Comparison of ENCODE assay signal across 7 cellular contexts in genomic region chr2:111432916-111433315, GRCh38.
DNase-seq lines count a peak whose midpoint lies in the region; ATAC-seq, FAIRE-seq and TF ChIP-seq lines count a peak whose summit lies in the region.
"Not testable (repeated sequence)": the region's sequence is repeated elsewhere in the genome, so short reads cannot be mapped to it uniquely, and the experiment has no call there.

No MANE protein-coding gene starts in this region.

- TF ChIP-seq EP300 in GM12878 (IDR thresholded peaks at IDR 0.05; ENCODE audit: borderline replicate concordance in 1 of 2, control insufficient read depth in 1 of 2, low read depth in 2 of 2, low read length in 2 of 2): not testable (repeated sequence)

- peaks cover 29% of the 10 kb centered on the region for H3K79me2 ChIP-seq in DND-41 (ENCODE audit: insufficient read depth, low read length)
- not testable (repeated sequence) for H3K79me2 ChIP-seq in OCI-LY7 (ENCODE audit: insufficient read depth, low read depth, low read length); GM12878 (ENCODE audit: control insufficient read depth, insufficient read depth, low read length)

- H4K20me1 ChIP-seq in DND-41 (ENCODE audit: insufficient read depth, low read length); OCI-LY7 (ENCODE audit: insufficient read depth, low read length); GM12878 (ENCODE audit: control insufficient read depth, insufficient read depth): not testable (repeated sequence)

- not testable (repeated sequence) for FAIRE-seq in GM12878 (lab: Jason Lieb, UNC)

- not testable (repeated sequence) for H3K36me3 ChIP-seq in DND-41 (ENCODE audit: insufficient read depth, low read length); KOPT-K1 (ENCODE audit: insufficient read depth, low read length); OCI-LY7 (ENCODE audit: insufficient read depth, low read length); GM12878 (ENCODE audit: control insufficient read depth in 2 of 2, insufficient read depth in 2 of 2, low read length in 1 of 2)

- intact Hi-C loops in OCI-LY7 (cut with micrococcal nuclease; ENCODE audit: unreplicated experiment); activated CD8-positive, alpha-beta T cell treated with anti-CD3 and anti-CD28 coated beads for 36 hours (cut with micrococcal nuclease); GM12878 (cut with micrococcal nuclease; ENCODE audit: unreplicated experiment): not testable (repeated sequence)

- not testable (repeated sequence) for DNase-seq in DND-41; OCI-LY7 (ENCODE audit: low spot score); activated CD8-positive, alpha-beta T cell treated with anti-CD3 and anti-CD28 coated beads for 36 hours; GM12878 (ENCODE audit: low read depth, low spot score); stimulated activated effector memory CD8-positive, alpha-beta T cell treated with anti-CD3 and anti-CD28 coated beads, Interleukin-12 subunit alpha, Interleukin-12 subunit beta, amount 100 ng/mL, for 72 hours (ENCODE audit: low spot score in 2 of 2)
- DNase-seq in islet precursor cell: peak; percentile 9

- RAD21 ChIA-PET in GM12878 (lab: Charles Lee; ENCODE audit: unreplicated experiment): not testable (repeated sequence)

- H3K27ac Mint-ChIP-seq in activated CD8-positive, alpha-beta T cell treated with anti-CD3 and anti-CD28 coated beads for 36 hours: peak overlapping the region; percentile 30
- not testable (repeated sequence) for H3K27ac Mint-ChIP-seq in stimulated activated effector memory CD8-positive, alpha-beta T cell treated with anti-CD3 and anti-CD28 coated beads, Interleukin-12 subunit alpha, Interleukin-12 subunit beta, amount 100 ng/mL, for 72 hours

- TF ChIP-seq POLR2A in GM12878 (IDR thresholded peaks at IDR 0.05; ENCODE audit: low read depth, low read length): not testable (repeated sequence)

- not testable (repeated sequence) for TF ChIP-seq CTCF in DND-41 (IDR thresholded peaks at IDR 0.05; ENCODE audit: borderline replicate concordance, extremely low read depth, low read length, poor library complexity, severe bottlenecking); OCI-LY7 (conservative IDR thresholded peaks at IDR 0.05; ENCODE audit: low read length); activated CD8-positive, alpha-beta T cell treated with anti-CD3 and anti-CD28 coated beads for 36 hours (IDR thresholded peaks at IDR 0.05); GM12878 (IDR thresholded peaks at IDR 0.05 in 2 of 3, conservative IDR thresholded peaks at IDR 0.05 in 1 of 3; ENCODE audit: control insufficient read depth in 2 of 3, extremely low read depth in 1 of 3, insufficient read depth in 1 of 3, low read depth in 3 of 3, low read length in 3 of 3)

- CTCF ChIA-PET in OCI-LY7 (lab: Charles Lee; ENCODE audit: unreplicated experiment); activated CD8-positive, alpha-beta T cell treated with anti-CD3 and anti-CD28 coated beads for 36 hours (lab: Charles Lee); GM12878 (lab: Yijun Ruan, JAX): not testable (repeated sequence)

- ATAC-seq in DND-41 (ENCODE audit: insufficient read depth, low read depth) (peak; percentile 25), GM12878 (peak; percentile 11; the same call in 1 of the 3 replicates)
- ATAC-seq in activated CD8-positive, alpha-beta T cell treated with anti-CD3 and anti-CD28 coated beads for 36 hours: peak; percentile 60
- ATAC-seq in stimulated activated effector memory CD8-positive, alpha-beta T cell treated with anti-CD3 and anti-CD28 coated beads, Interleukin-12 subunit alpha, Interleukin-12 subunit beta, amount 100 ng/mL, for 72 hours: peak; percentile 68

- H3K27me3 Mint-ChIP-seq in activated CD8-positive, alpha-beta T cell treated with anti-CD3 and anti-CD28 coated beads for 36 hours: not testable (repeated sequence)

- in situ Hi-C loops in GM12878 (cut with MboI): not testable (repeated sequence)

- H3K4me3 ChIP-seq in DND-41 (ENCODE audit: low read depth in 1 of 2, low read length in 2 of 2); OCI-LY7 (ENCODE audit: low read depth, low read length, poor library complexity, severe bottlenecking); GM12878: not testable (repeated sequence)

- not testable (repeated sequence) for BruUV-seq in OCI-LY7 (replicated peaks; lab: Mats Ljungman, UMichigan); GM12878 (replicated peaks; lab: Mats Ljungman, UMichigan)

- H3K9me2 ChIP-seq in OCI-LY7 (ENCODE audit: insufficient read depth, low read length): not testable (repeated sequence)

- H3K9me3 ChIP-seq in DND-41 (ENCODE audit: insufficient read depth, low read length, severe bottlenecking); KOPT-K1 (ENCODE audit: insufficient read depth, low read length, poor library complexity, severe bottlenecking); OCI-LY7 (ENCODE audit: low read length); GM12878 (replicated peaks; ENCODE audit: control insufficient read depth, insufficient read depth, low read length): not testable (repeated sequence)

- TF ChIP-seq RAD21 in GM12878 (IDR thresholded peaks at IDR 0.05; ENCODE audit: insufficient read depth, low read depth, low read length): not testable (repeated sequence)

- not testable (repeated sequence) for H3K9ac ChIP-seq in DND-41 (ENCODE audit: low read depth, low read length); GM12878 (ENCODE audit: control insufficient read depth, insufficient read depth, low read length)

- POLR2A ChIA-PET in OCI-LY7 (lab: Charles Lee); activated CD8-positive, alpha-beta T cell treated with anti-CD3 and anti-CD28 coated beads for 36 hours (lab: Charles Lee); GM12878 (lab: Charles Lee): not testable (repeated sequence)

- H3K9me3 Mint-ChIP-seq in activated CD8-positive, alpha-beta T cell treated with anti-CD3 and anti-CD28 coated beads for 36 hours; stimulated activated effector memory CD8-positive, alpha-beta T cell treated with anti-CD3 and anti-CD28 coated beads, Interleukin-12 subunit alpha, Interleukin-12 subunit beta, amount 100 ng/mL, for 72 hours: not testable (repeated sequence)

- WGBS in GM12878 (ENCODE audit: insufficient coverage, insufficient replicate concordance, low lambda C conversion rate, missing lambda C conversion rate): 0% methylated on average over 2 of the region's 8 CpGs

- H3K36me3 Mint-ChIP-seq in activated CD8-positive, alpha-beta T cell treated with anti-CD3 and anti-CD28 coated beads for 36 hours (ENCODE audit: low read depth); stimulated activated effector memory CD8-positive, alpha-beta T cell treated with anti-CD3 and anti-CD28 coated beads, Interleukin-12 subunit alpha, Interleukin-12 subunit beta, amount 100 ng/mL, for 72 hours: not testable (repeated sequence)

- peaks cover 30% of the 10 kb centered on the region for H3K4me1 Mint-ChIP-seq in activated CD8-positive, alpha-beta T cell treated with anti-CD3 and anti-CD28 coated beads for 36 hours (ENCODE audit: low read depth)
- H3K4me1 Mint-ChIP-seq in stimulated activated effector memory CD8-positive, alpha-beta T cell treated with anti-CD3 and anti-CD28 coated beads, Interleukin-12 subunit alpha, Interleukin-12 subunit beta, amount 100 ng/mL, for 72 hours: peaks cover 12% of the 10 kb centered on the region

- SMC1A ChIA-PET in GM12878 (lab: Charles Lee; ENCODE audit: uncharacterized antibody, unreplicated experiment): not testable (repeated sequence)

- not testable (repeated sequence) for H3K27ac ChIP-seq in DND-41 (ENCODE audit: low read length); GM12878 (ENCODE audit: control insufficient read depth, insufficient read depth)
- H3K27ac ChIP-seq in KOPT-K1 (ENCODE audit: low read depth, low read length, poor library complexity, severe bottlenecking) (peak overlapping the region; percentile 59), OCI-LY7 (ENCODE audit: low read depth, low read length, poor library complexity, severe bottlenecking) (peak overlapping the region; percentile 83)

- not testable (repeated sequence) for H3K4me3 Mint-ChIP-seq in activated CD8-positive, alpha-beta T cell treated with anti-CD3 and anti-CD28 coated beads for 36 hours; stimulated activated effector memory CD8-positive, alpha-beta T cell treated with anti-CD3 and anti-CD28 coated beads, Interleukin-12 subunit alpha, Interleukin-12 subunit beta, amount 100 ng/mL, for 72 hours

- peaks cover 15% of the 10 kb centered on the region for H3K4me1 ChIP-seq in DND-41 (ENCODE audit: insufficient read depth, low read length)
- H3K4me1 ChIP-seq in OCI-LY7 (ENCODE audit: insufficient read depth, low read length, poor library complexity, severe bottlenecking): peaks cover 61% of the 10 kb centered on the region
- H3K4me1 ChIP-seq in GM12878 (ENCODE audit: control insufficient read depth, insufficient read depth, low read length): not testable (repeated sequence)

- H3K4me2 ChIP-seq in DND-41 (ENCODE audit: insufficient read depth, low read length); GM12878 (ENCODE audit: control insufficient read depth, insufficient read depth): not testable (repeated sequence)
- H3K4me2 ChIP-seq in OCI-LY7 (ENCODE audit: low read length): peak overlapping the region; percentile 50

- H3K27me3 ChIP-seq in DND-41 (ENCODE audit: insufficient read depth, low read length, poor library complexity); GM12878 (replicated peaks in 1 of 2; ENCODE audit: control insufficient read depth in 2 of 2, insufficient read depth in 2 of 2, low read length in 1 of 2): not testable (repeated sequence)

- H2AFZ ChIP-seq in DND-41 (ENCODE audit: low read depth, low read length); OCI-LY7 (ENCODE audit: low read length); GM12878 (ENCODE audit: control insufficient read depth, low read depth, low read length): not testable (repeated sequence)

Comparison
In these comparisons a context has a peak if more than half of its experiments do, and no peak if none do; other contexts are left out.
1. ATAC-seq: peak in every context shown above with its lines; median percentile 68 in stimulated activated effector memory CD8-positive, alpha-beta T cell treated with anti-CD3 and anti-CD28 coated beads, Interleukin-12 subunit alpha, Interleukin-12 subunit beta, amount 100 ng/mL, for 72 hours; 60 in activated CD8-positive, alpha-beta T cell treated with anti-CD3 and anti-CD28 coated beads for 36 hours; 25 in DND-41; 11 in GM12878.